Comparison of ENCODE assay signal across 18 cellular contexts in the genomic region with DNA sequence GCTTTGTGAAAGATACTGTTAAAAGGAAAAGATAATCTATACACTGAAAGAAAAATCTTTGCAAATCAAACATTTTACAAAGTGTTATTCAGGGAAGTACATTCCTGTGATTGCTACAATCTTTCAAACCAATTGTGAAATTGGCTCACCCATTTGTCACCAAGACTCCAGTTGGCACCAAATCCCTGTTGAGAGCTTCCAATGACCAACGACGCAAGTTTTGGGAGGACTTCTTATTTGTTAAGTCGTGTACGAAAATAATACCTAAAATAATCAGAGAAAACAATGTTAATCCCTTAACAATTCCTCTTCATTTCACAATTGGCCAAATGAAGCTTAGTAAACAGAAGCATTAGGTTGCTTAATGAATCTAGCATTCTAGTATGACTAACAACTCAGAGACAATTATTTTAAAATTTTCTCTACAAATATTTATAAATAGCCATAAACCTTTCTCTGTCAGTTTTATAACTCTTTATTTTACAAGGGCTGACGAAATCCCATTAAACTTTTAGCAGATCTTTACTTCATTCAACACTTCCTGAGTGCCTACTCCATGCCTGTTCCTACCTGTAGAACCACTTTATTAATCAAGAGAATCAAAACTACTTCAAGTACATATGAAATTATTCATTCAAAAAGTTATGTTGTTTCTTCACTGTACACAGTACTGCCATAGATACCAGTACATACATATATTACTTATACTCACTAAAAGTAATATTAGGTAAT. TPM values are rescaled to one million over a fixed set of nuclear protein-coding genes. Genes with fewer than 3 reads are reported as not detected.
"Had no signal": no experiment of that assay in that cellular context is flagged by ENCODE, and none has a peak within 500 bp of the region (broad histone marks: within the 10 kb centered on the region; RNA-seq: fewer than 3 reads in every experiment).

No MANE protein-coding gene starts in this region.

- H3K4me1 ChIP-seq: body of pancreas, heart right ventricle, pancreas, tibial nerve had no signal

- H3K36me3 ChIP-seq: pancreas had no signal

- H3K27ac ChIP-seq: body of pancreas, coronary artery, heart right ventricle, pancreas, tibial nerve had no signal

- ATAC-seq: activated naive CD4-positive, alpha-beta T cell treated with anti-CD3 and anti-CD28 coated beads, Interleukin-2, amount 50 U/mL, for 72 hours; activated T-cell treated with anti-CD3 and anti-CD28 coated beads, Interleukin-2, amount 50 U/mL, for 72 hours; body of pancreas; heart right ventricle; left cardiac atrium; mucosa of descending colon; naive thymus-derived CD4-positive, alpha-beta T cell; pancreas; stimulated activated effector memory CD8-positive, alpha-beta T cell treated with anti-CD3 and anti-CD28 coated beads, Interleukin-12 subunit alpha, Interleukin-12 subunit beta, amount 100 ng/mL, for 72 hours had no signal

- H3K9me3 ChIP-seq: body of pancreas, mucosa of descending colon, pancreas had no signal

- H3K4me3 ChIP-seq: body of pancreas, coronary artery, heart right ventricle, mucosa of descending colon, pancreas, tibial nerve had no signal

- DNase-seq: activated CD4-positive, alpha-beta T cell treated with anti-CD3 and anti-CD28 coated beads, Interleukin-2, amount 10 ng/mL, durations not matched to agents 7 days and 5 days; activated CD8-positive, alpha-beta memory T cell treated with anti-CD3 and anti-CD28 coated beads, Interleukin-2, amount 50 U/mL, for 48 hours; activated gamma-delta T cell; activated T-cell treated with anti-CD3 and anti-CD28 coated beads, Interleukin-2, amount 50 U/mL, for 72 hours; amygdala; body of pancreas; heart right ventricle; left cardiac atrium; mucosa of descending colon; naive thymus-derived CD4-positive, alpha-beta T cell; pancreas; stimulated activated CD4-positive, alpha-beta T cell treated with anti-CD3 and anti-CD28 coated beads, Interleukin-12 subunit alpha, Interleukin-12 subunit beta, amount 100 ng/mL, for 4 hours; stimulated activated CD4-positive, alpha-beta T cell treated with anti-CD3 and anti-CD28 coated beads, Interleukin-2, amount 100 ng/mL, for 24 hours; SW 1271 had no signal

- H3K27me3 ChIP-seq: body of pancreas, heart right ventricle, pancreas, tibial nerve had no signal

RNA-seq across cellular contexts. Expression of gene HGD, which starts 24.0 kb away (rescaled TPM):
- total RNA-seq: tibial nerve had no signal
